In the genomic region with DNA sequence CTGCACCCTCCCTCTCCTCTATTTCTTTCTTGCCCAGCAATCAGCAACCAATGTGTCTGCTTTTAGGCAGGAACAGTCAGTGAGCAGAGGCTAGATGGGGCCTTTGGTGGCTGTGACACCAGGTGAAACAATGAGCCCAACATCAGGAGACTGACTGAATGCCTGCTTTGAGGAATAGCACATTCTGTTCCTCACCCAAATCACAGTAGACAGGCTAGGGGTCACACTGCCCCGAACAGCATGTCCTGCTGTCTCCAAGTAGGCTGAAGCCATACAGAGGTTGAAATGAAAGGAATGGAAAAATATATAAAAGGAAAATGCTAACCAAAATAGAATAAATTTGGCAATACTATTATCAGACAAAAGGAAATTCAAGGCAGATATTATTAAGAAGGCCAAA, we compare ENCODE assay signal across 35 cellular contexts.
"Had no signal": no experiment of that assay in that cellular context is flagged by ENCODE, and none has a peak within 500 bp of the region (broad histone marks: within the 10 kb centered on the region; RNA-seq: fewer than 3 reads in every experiment).

No MANE protein-coding gene starts in this region.

- H3K27ac ChIP-seq: adrenal gland, body of pancreas, coronary artery, dorsolateral prefrontal cortex, WERI-Rb-1 had no signal

- ATAC-seq: activated CD4-positive, alpha-beta T cell treated with anti-CD3 and anti-CD28 coated beads for 36 hours; activated CD8-positive, alpha-beta memory T cell treated with anti-CD3 and anti-CD28 coated beads, Interleukin-2, amount 10 ng/mL, durations not matched to agents 7 days and 5 days; activated CD8-positive, alpha-beta T cell treated with anti-CD3 and anti-CD28 coated beads, Interleukin-2, amount 10 ng/mL, durations not matched to agents 7 days and 5 days; activated naive CD8-positive, alpha-beta T cell treated with anti-CD3 and anti-CD28 coated beads, Interleukin-2, amount 50 U/mL, for 24 hours; body of pancreas; esophagus mucosa; T-helper 17 cell had no signal

- H3K4me3 ChIP-seq: adrenal gland, body of pancreas, coronary artery, dorsolateral prefrontal cortex had no signal

- H3K27me3 Mint-ChIP-seq: activated B cell treated with CpG ODN at 0.5 μM for 24 hours; activated CD4-positive, alpha-beta memory T cell treated with anti-CD3 and anti-CD28 coated beads for 36 hours; activated CD4-positive, alpha-beta T cell treated with anti-CD3 and anti-CD28 coated beads for 36 hours; activated CD8-positive, alpha-beta memory T cell treated with anti-CD3 and anti-CD28 coated beads, Interleukin-2, amount 10 ng/mL, durations not matched to agents 7 days and 5 days; activated naive CD8-positive, alpha-beta T cell treated with anti-CD3 and anti-CD28 coated beads for 36 hours; dendritic cell treated with granulocyte-macrophage colony-stimulating factor and Interleukin-4, amounts not matched to agents 40 ng/mL and 50 ng/mL, for 4 days; T-helper 17 cell had no signal

- H3K27ac Mint-ChIP-seq: activated B cell treated with CpG ODN at 0.5 μM for 24 hours; activated CD4-positive, alpha-beta memory T cell treated with anti-CD3 and anti-CD28 coated beads for 36 hours; activated CD4-positive, alpha-beta T cell treated with anti-CD3 and anti-CD28 coated beads for 36 hours; activated CD4-positive, alpha-beta T cell treated with anti-CD3 and anti-CD28 coated beads, Interleukin-2, amount 10 ng/mL, durations not matched to agents 24 days and 14 days; activated CD8-positive, alpha-beta memory T cell treated with anti-CD3 and anti-CD28 coated beads, Interleukin-2, amount 10 ng/mL, durations not matched to agents 7 days and 5 days; activated CD8-positive, alpha-beta T cell treated with anti-CD3 and anti-CD28 coated beads, Interleukin-2, amount 10 ng/mL, durations not matched to agents 7 days and 5 days; activated naive CD4-positive, alpha-beta T cell treated with anti-CD3 and anti-CD28 coated beads for 36 hours; activated naive CD4-positive, alpha-beta T cell treated with anti-CD3 and anti-CD28 coated beads, Interleukin-2, amount 50 U/mL, for 24 hours; activated naive CD8-positive, alpha-beta T cell treated with anti-CD3 and anti-CD28 coated beads for 36 hours; activated naive CD8-positive, alpha-beta T cell treated with anti-CD3 and anti-CD28 coated beads, Interleukin-2, amount 50 U/mL, for 24 hours; activated T-helper 1 cell treated with anti-CD3 and anti-CD28 coated beads, Interleukin-12 subunit alpha, Interleukin-12 subunit beta, Interleukin-2, Interleukin-4 antibody, amounts not matched to agents 30 ng/mL and 10 ng/mL and 1 ng/mL, durations not matched to agents 14 hours and 24 hours and 36 hours; activated T-helper 2 cell treated with anti-CD3 and anti-CD28 coated beads, Interferon-gamma antibody, Interleukin-2, Interleukin-4, amounts not matched to agents 10 μg/mL and 5 μg/mL and 100 μg/mL, durations not matched to agents 14 hours and 24 hours and 36 hours; dendritic cell treated with granulocyte-macrophage colony-stimulating factor and Interleukin-4, amounts not matched to agents 40 ng/mL and 50 ng/mL, for 4 days; endodermal cell; T-helper 17 cell; T-helper 2 cell treated with Interferon-gamma antibody and Interleukin-4, amounts not matched to agents 5 μg/mL and 100 μg/mL, for 36 hours had no signal

- H3K4me3 Mint-ChIP-seq: activated B cell treated with CpG ODN at 0.5 μM for 24 hours; activated CD4-positive, alpha-beta memory T cell treated with anti-CD3 and anti-CD28 coated beads for 36 hours; activated CD4-positive, alpha-beta T cell treated with anti-CD3 and anti-CD28 coated beads for 36 hours; activated CD4-positive, alpha-beta T cell treated with anti-CD3 and anti-CD28 coated beads, Interleukin-2, amount 10 ng/mL, durations not matched to agents 24 days and 14 days; activated CD8-positive, alpha-beta memory T cell treated with anti-CD3 and anti-CD28 coated beads, Interleukin-2, amount 10 ng/mL, durations not matched to agents 7 days and 5 days; activated CD8-positive, alpha-beta T cell treated with anti-CD3 and anti-CD28 coated beads, Interleukin-2, amount 10 ng/mL, durations not matched to agents 7 days and 5 days; activated naive CD4-positive, alpha-beta T cell treated with anti-CD3 and anti-CD28 coated beads for 36 hours; activated naive CD4-positive, alpha-beta T cell treated with anti-CD3 and anti-CD28 coated beads, Interleukin-2, amount 50 U/mL, for 24 hours; activated naive CD8-positive, alpha-beta T cell treated with anti-CD3 and anti-CD28 coated beads for 36 hours; activated naive CD8-positive, alpha-beta T cell treated with anti-CD3 and anti-CD28 coated beads, Interleukin-2, amount 50 U/mL, for 24 hours; activated T-helper 1 cell treated with anti-CD3 and anti-CD28 coated beads, Interleukin-12 subunit alpha, Interleukin-12 subunit beta, Interleukin-2, Interleukin-4 antibody, amounts not matched to agents 30 ng/mL and 10 ng/mL and 1 ng/mL, durations not matched to agents 14 hours and 24 hours and 36 hours; dendritic cell treated with granulocyte-macrophage colony-stimulating factor and Interleukin-4, amounts not matched to agents 40 ng/mL and 50 ng/mL, for 4 days; endodermal cell; T-helper 17 cell; T-helper 2 cell treated with Interferon-gamma antibody and Interleukin-4, amounts not matched to agents 5 μg/mL and 100 μg/mL, for 36 hours had no signal

- H3K4me1 Mint-ChIP-seq: activated B cell treated with CpG ODN at 0.5 μM for 24 hours; activated CD4-positive, alpha-beta T cell treated with anti-CD3 and anti-CD28 coated beads for 36 hours; activated CD4-positive, alpha-beta T cell treated with anti-CD3 and anti-CD28 coated beads, Interleukin-2, amount 10 ng/mL, durations not matched to agents 24 days and 14 days; activated CD8-positive, alpha-beta memory T cell treated with anti-CD3 and anti-CD28 coated beads, Interleukin-2, amount 10 ng/mL, durations not matched to agents 7 days and 5 days; activated naive CD4-positive, alpha-beta T cell treated with anti-CD3 and anti-CD28 coated beads, Interleukin-2, amount 50 U/mL, for 24 hours; activated naive CD8-positive, alpha-beta T cell treated with anti-CD3 and anti-CD28 coated beads for 36 hours; activated naive CD8-positive, alpha-beta T cell treated with anti-CD3 and anti-CD28 coated beads, Interleukin-2, amount 50 U/mL, for 24 hours; endodermal cell; T-helper 17 cell had no signal

- DNase-seq: activated B cell treated with CpG ODN at 0.5 μM for 24 hours; activated CD4-positive, alpha-beta memory T cell treated with anti-CD3 and anti-CD28 coated beads for 36 hours; activated CD4-positive, alpha-beta T cell treated with anti-CD3 and anti-CD28 coated beads for 36 hours; activated CD4-positive, alpha-beta T cell treated with anti-CD3 and anti-CD28 coated beads, Interleukin-2, amount 10 ng/mL, durations not matched to agents 24 days and 14 days; activated CD4-positive, CD25-positive, alpha-beta regulatory T cell treated with anti-CD3 and anti-CD28 coated beads, Interleukin-2, amount 50 U/mL, for 72 hours; activated CD8-positive, alpha-beta memory T cell treated with anti-CD3 and anti-CD28 coated beads, Interleukin-2, amount 10 ng/mL, durations not matched to agents 7 days and 5 days; activated CD8-positive, alpha-beta memory T cell treated with anti-CD3 and anti-CD28 coated beads, Interleukin-2, amount 50 U/mL, for 4 hours; activated CD8-positive, alpha-beta T cell treated with anti-CD3 and anti-CD28 coated beads, Interleukin-2, amount 10 ng/mL, durations not matched to agents 7 days and 5 days; activated effector memory CD4-positive, alpha-beta T cell treated with anti-CD3 and anti-CD28 coated beads, Interleukin-2, amount 50 U/mL, for 16 hours; activated naive CD4-positive, alpha-beta T cell treated with anti-CD3 and anti-CD28 coated beads for 36 hours; activated naive CD8-positive, alpha-beta T cell treated with anti-CD3 and anti-CD28 coated beads for 36 hours; activated naive CD8-positive, alpha-beta T cell treated with anti-CD3 and anti-CD28 coated beads, Interleukin-2, amount 50 U/mL, for 24 hours; activated T-cell treated with anti-CD3 and anti-CD28 coated beads, Interleukin-2, amount 50 U/mL, for 1 hour; activated T-cell treated with anti-CD3 and anti-CD28 coated beads, Interleukin-2, amount 50 U/mL, for 48 hours; adrenal gland; amygdala; aorta; body of pancreas; central memory CD4-positive, alpha-beta T cell; cerebellar nuclear complex; dorsolateral prefrontal cortex; effector memory CD4-positive, alpha-beta T cell; endodermal cell; foreskin fibroblast; T-helper 1 cell; T-helper 17 cell; T1000; WERI-Rb-1 had no signal

- H3K27me3 ChIP-seq: adrenal gland, body of pancreas, dorsolateral prefrontal cortex had no signal

- H3K36me3 ChIP-seq: adrenal gland, WERI-Rb-1 had no signal

- H3K4me1 ChIP-seq: adrenal gland, body of pancreas had no signal

- H3K36me3 Mint-ChIP-seq: activated CD4-positive, alpha-beta memory T cell treated with anti-CD3 and anti-CD28 coated beads for 36 hours; activated CD8-positive, alpha-beta memory T cell treated with anti-CD3 and anti-CD28 coated beads, Interleukin-2, amount 10 ng/mL, durations not matched to agents 7 days and 5 days; activated naive CD4-positive, alpha-beta T cell treated with anti-CD3 and anti-CD28 coated beads, Interleukin-2, amount 50 U/mL, for 24 hours; activated naive CD8-positive, alpha-beta T cell treated with anti-CD3 and anti-CD28 coated beads for 36 hours had no signal
